Comparison of ENCODE assay signal across 11 cellular contexts in genomic region chr18:55337908-55338521, GRCh38.
DNase-seq lines count a peak whose midpoint lies in the region; ATAC-seq and TF ChIP-seq lines count a peak whose summit lies in the region.
"Had no signal": no experiment of that assay in that cellular context is flagged by ENCODE, and none has a peak within 500 bp of the region (broad histone marks: within the 10 kb centered on the region; RNA-seq: fewer than 3 reads in every experiment).

No MANE protein-coding gene starts in this region.

- no peaks in the 10 kb centered on the region for H3K36me3 Mint-ChIP-seq in activated naive CD8-positive, alpha-beta T cell treated with anti-CD3 and anti-CD28 coated beads, Interleukin-2, amount 50 U/mL, for 24 hours (ENCODE audit: low read depth)
- no peaks in the 10 kb centered on the region for H3K36me3 Mint-ChIP-seq in activated naive CD8-positive, alpha-beta T cell treated with anti-CD3 and anti-CD28 coated beads for 36 hours
- no peaks in the 10 kb centered on the region for H3K36me3 Mint-ChIP-seq in mesothelial cell of epicardium

- no peak for ATAC-seq in activated naive CD8-positive, alpha-beta T cell treated with anti-CD3 and anti-CD28 coated beads, Interleukin-2, amount 50 U/mL, for 24 hours
- ATAC-seq in upper lobe of right lung, result peak; percentile 81

- DNase-seq in activated naive CD8-positive, alpha-beta T cell treated with anti-CD3 and anti-CD28 coated beads, Interleukin-2, amount 50 U/mL, for 24 hours, result no peak
- DNase-seq in activated naive CD8-positive, alpha-beta T cell treated with anti-CD3 and anti-CD28 coated beads for 36 hours, result no peak
- DNase-seq in cerebellum (ENCODE audit: low spot score), result peak; percentile 85
- no peak for DNase-seq in mesothelial cell of epicardium (ENCODE audit: low spot score in 2 of 2, unreplicated experiment in 2 of 2)
- DNase-seq in upper lobe of right lung, result peak; percentile 56
- DNase-seq in AG08395 (ENCODE audit: low spot score), result no peak
- DNase-seq in NCI-H345 treated with DMSO at 0.1 percent for 48 hours (lab: John Stamatoyannopoulos, UW; ENCODE audit: unreplicated experiment), result no peak
- no peak for DNase-seq in NCI-H1436 treated with DMSO at 0.1 percent for 48 hours (lab: John Stamatoyannopoulos, UW)
- DNase-seq: ACHN, activated gamma-delta T cell, SHP77 had no signal

- peak overlapping the region; percentile 72 for H3K27ac ChIP-seq in upper lobe of right lung

- H3K27me3 ChIP-seq in upper lobe of right lung, result no peaks in the 10 kb centered on the region

- no peaks in the 10 kb centered on the region for H3K9me3 ChIP-seq in upper lobe of right lung

- H3K9me3 Mint-ChIP-seq in activated naive CD8-positive, alpha-beta T cell treated with anti-CD3 and anti-CD28 coated beads, Interleukin-2, amount 50 U/mL, for 24 hours, result no peaks in the 10 kb centered on the region
- no peaks in the 10 kb centered on the region for H3K9me3 Mint-ChIP-seq in activated naive CD8-positive, alpha-beta T cell treated with anti-CD3 and anti-CD28 coated beads for 36 hours
- H3K9me3 Mint-ChIP-seq in mesothelial cell of epicardium, result no peaks in the 10 kb centered on the region

- peak overlapping the region; percentile 9 for H3K4me3 ChIP-seq in upper lobe of right lung

- peak overlapping the region; percentile 63 for H3K27ac Mint-ChIP-seq in activated naive CD8-positive, alpha-beta T cell treated with anti-CD3 and anti-CD28 coated beads, Interleukin-2, amount 50 U/mL, for 24 hours
- no peak overlapping the region for H3K27ac Mint-ChIP-seq in activated naive CD8-positive, alpha-beta T cell treated with anti-CD3 and anti-CD28 coated beads for 36 hours
- peak overlapping the region; percentile 55 for H3K27ac Mint-ChIP-seq in mesothelial cell of epicardium

- peak overlapping the region; percentile 45 for H3K4me3 Mint-ChIP-seq in activated naive CD8-positive, alpha-beta T cell treated with anti-CD3 and anti-CD28 coated beads, Interleukin-2, amount 50 U/mL, for 24 hours
- H3K4me3 Mint-ChIP-seq in activated naive CD8-positive, alpha-beta T cell treated with anti-CD3 and anti-CD28 coated beads for 36 hours, result no peak overlapping the region
- H3K4me3 Mint-ChIP-seq in mesothelial cell of epicardium, result no peak overlapping the region

- intact Hi-C loops in upper lobe of right lung (cut with DNase I), result no loop called here

- no peak for TF ChIP-seq CTCF in mesothelial cell of epicardium (IDR thresholded peaks at IDR 0.05; ENCODE audit: unreplicated experiment)
- no peak for TF ChIP-seq CTCF in upper lobe of right lung (IDR thresholded peaks at IDR 0.05)

- H3K36me3 ChIP-seq in upper lobe of right lung, result no peaks in the 10 kb centered on the region

- peaks cover 4% of the 10 kb centered on the region for H3K4me1 Mint-ChIP-seq in activated naive CD8-positive, alpha-beta T cell treated with anti-CD3 and anti-CD28 coated beads, Interleukin-2, amount 50 U/mL, for 24 hours
- H3K4me1 Mint-ChIP-seq in activated naive CD8-positive, alpha-beta T cell treated with anti-CD3 and anti-CD28 coated beads for 36 hours, result no peaks in the 10 kb centered on the region
- peaks cover 25% of the 10 kb centered on the region for H3K4me1 Mint-ChIP-seq in mesothelial cell of epicardium

- H3K4me1 ChIP-seq in upper lobe of right lung, result peaks cover 30% of the 10 kb centered on the region

- no peaks in the 10 kb centered on the region for H3K27me3 Mint-ChIP-seq in activated naive CD8-positive, alpha-beta T cell treated with anti-CD3 and anti-CD28 coated beads, Interleukin-2, amount 50 U/mL, for 24 hours
- peaks cover 24% of the 10 kb centered on the region for H3K27me3 Mint-ChIP-seq in activated naive CD8-positive, alpha-beta T cell treated with anti-CD3 and anti-CD28 coated beads for 36 hours
- no peaks in the 10 kb centered on the region for H3K27me3 Mint-ChIP-seq in mesothelial cell of epicardium (ENCODE audit: low read depth)

Comparison
In these comparisons a context has a peak if more than half of its experiments do, and no peak if none do; other contexts are left out.
1. DNase-seq: peak in cerebellum (single experiment) and upper lobe of right lung (single experiment); none in activated naive CD8-positive, alpha-beta T cell treated with anti-CD3 and anti-CD28 coated beads, Interleukin-2, amount 50 U/mL, for 24 hours (single experiment), activated naive CD8-positive, alpha-beta T cell treated with anti-CD3 and anti-CD28 coated beads for 36 hours (single experiment), mesothelial cell of epicardium (0 of 2), AG08395 (single experiment), NCI-H345 treated with DMSO at 0.1 percent for 48 hours (single experiment) and NCI-H1436 treated with DMSO at 0.1 percent for 48 hours (single experiment).